Comparison of ENCODE assay signal across 14 cellular contexts in genomic region chr22:49948958-49949913, GRCh38. TPM values are rescaled to one million over a fixed set of nuclear protein-coding genes. Genes with fewer than 3 reads are reported as not detected.
DNase-seq lines count a peak whose midpoint lies in the region; ATAC-seq and TF ChIP-seq lines count a peak whose summit lies in the region.
"Had no signal": no experiment of that assay in that cellular context is flagged by ENCODE, and none has a peak within 500 bp of the region (broad histone marks: within the 10 kb centered on the region; RNA-seq: fewer than 3 reads in every experiment).

No MANE protein-coding gene starts in this region.

- no peaks in the 10 kb centered on the region for H3K9me3 Mint-ChIP-seq in GM23338
- H3K9me3 Mint-ChIP-seq: activated CD8-positive, alpha-beta T cell treated with anti-CD3 and anti-CD28 coated beads for 36 hours had no signal

- no peak overlapping the region for H3K4me2 ChIP-seq in GM23338
- H3K4me2 ChIP-seq in smooth muscle cell, result no peak overlapping the region

- TF ChIP-seq CTCF in GM23338 (conservative IDR thresholded peaks at IDR 0.05; ENCODE audit: low read depth in 2 of 2) (no peak), smooth muscle cell (IDR thresholded peaks at IDR 0.05; ENCODE audit: borderline replicate concordance, insufficient read depth, poor library complexity, severe bottlenecking) (no peak)

- H4K20me1 ChIP-seq in GM23338 (replicated peaks; ENCODE audit: insufficient read depth) (no peaks in the 10 kb centered on the region), smooth muscle cell (ENCODE audit: low read depth) (no peaks in the 10 kb centered on the region)

- no peaks in the 10 kb centered on the region for H3K9me3 ChIP-seq in SJCRH30 (replicated peaks)
- H3K9me3 ChIP-seq in smooth muscle cell (replicated peaks; ENCODE audit: low read depth), result no peaks in the 10 kb centered on the region

- H2AFZ ChIP-seq in GM23338, result no peak overlapping the region
- no peak overlapping the region for H2AFZ ChIP-seq in smooth muscle cell (ENCODE audit: low read depth)
- H2AFZ ChIP-seq: GM23248 had no signal

- H3K27ac Mint-ChIP-seq in GM23338, result 0 out of 2 replicates have a peak overlapping the region, but pooled peaks have one; percentile 78
- H3K27ac Mint-ChIP-seq: activated CD8-positive, alpha-beta T cell treated with anti-CD3 and anti-CD28 coated beads for 36 hours had no signal

- peaks cover 18% of the 10 kb centered on the region for H3K4me1 Mint-ChIP-seq in GM23338

- no peaks in the 10 kb centered on the region for H3K36me3 Mint-ChIP-seq in GM23338 (ENCODE audit: low read depth)

- H3K4me1 ChIP-seq in GM23338 (ENCODE audit: insufficient read depth), result peaks cover 10% of the 10 kb centered on the region; the same call in 1 of the 2 replicates
- peaks cover 69% of the 10 kb centered on the region for H3K4me1 ChIP-seq in SJCRH30
- peaks cover 17% of the 10 kb centered on the region for H3K4me1 ChIP-seq in smooth muscle cell (ENCODE audit: low read depth)

- H3K27ac ChIP-seq in GM23338 (ENCODE audit: low read depth) (no peak overlapping the region), SJCRH30 (peak overlapping the region; percentile 57), smooth muscle cell (ENCODE audit: low read depth) (no peak overlapping the region)
- H3K27ac ChIP-seq: GM23248 had no signal

- H3K9me2 ChIP-seq in GM23338 (ENCODE audit: insufficient read depth), result no peaks in the 10 kb centered on the region

- H3K27me3 Mint-ChIP-seq in GM23338 (ENCODE audit: insufficient read depth, low read depth, poor library complexity), result peaks cover 3% of the 10 kb centered on the region
- H3K27me3 Mint-ChIP-seq: activated CD8-positive, alpha-beta T cell treated with anti-CD3 and anti-CD28 coated beads for 36 hours had no signal

- intact Hi-C loops in sciatic nerve (cut with DNase I), result no loop called here

- no peak for ATAC-seq in GM23338
- peak; percentile 51 for ATAC-seq in sciatic nerve
- ATAC-seq in GM21786 (IDR thresholded peaks at IDR 0.05; ENCODE audit: unreplicated experiment), result no peak
- ATAC-seq in HG02981 (IDR thresholded peaks at IDR 0.05; ENCODE audit: unreplicated experiment), result no peak
- ATAC-seq: activated CD8-positive, alpha-beta T cell treated with anti-CD3 and anti-CD28 coated beads for 36 hours had no signal

- DNase-seq in GM23338 (ENCODE audit: low spot score) (no peak), SJCRH30 (peak; percentile 75 to 81), left kidney (ENCODE audit: low read depth, low spot score) (peak; percentile 46), sciatic nerve (ENCODE audit: low spot score) (no peak), smooth muscle cell (lab: John Stamatoyannopoulos, UW; ENCODE audit: unreplicated experiment) (no peak), UCSD-AML1 (lab: John Stamatoyannopoulos, UW; ENCODE audit: unreplicated experiment) (no peak)
- DNase-seq: activated CD8-positive, alpha-beta T cell treated with anti-CD3 and anti-CD28 coated beads for 36 hours; activated naive CD4-positive, alpha-beta T cell treated with anti-CD3 and anti-CD28 coated beads, Interleukin-2, amount 50 U/mL, for 16 hours; COR-L47; GM23248; NCI-H146; T-helper 2 cell had no signal

- WGBS in smooth muscle cell (ENCODE audit: low lambda C conversion rate), result 90% methylated on average over 30 of the region's 42 CpGs

- no peaks in the 10 kb centered on the region for H3K79me2 ChIP-seq in GM23338 (replicated peaks; ENCODE audit: insufficient read depth)
- H3K79me2 ChIP-seq in smooth muscle cell (ENCODE audit: low read depth), result no peaks in the 10 kb centered on the region

- H3K4me3 Mint-ChIP-seq in GM23338, result no peak overlapping the region
- H3K4me3 Mint-ChIP-seq: activated CD8-positive, alpha-beta T cell treated with anti-CD3 and anti-CD28 coated beads for 36 hours had no signal

- H3K36me3 ChIP-seq in GM23338 (ENCODE audit: insufficient read depth) (no peaks in the 10 kb centered on the region), SJCRH30 (no peaks in the 10 kb centered on the region), smooth muscle cell (ENCODE audit: low read depth) (no peaks in the 10 kb centered on the region)

- H3K4me3 ChIP-seq in GM23338, result no peak overlapping the region
- peak overlapping the region; percentile 12 for H3K4me3 ChIP-seq in SJCRH30
- H3K4me3 ChIP-seq in smooth muscle cell, result no peak overlapping the region
- H3K4me3 ChIP-seq: GM23248 had no signal

- H3K9ac ChIP-seq in smooth muscle cell (ENCODE audit: low read depth), result no peak overlapping the region
- H3K9ac ChIP-seq: GM23248 had no signal

- H3K27me3 ChIP-seq in GM23338 (ENCODE audit: insufficient read depth) (no peaks in the 10 kb centered on the region), SJCRH30 (no peaks in the 10 kb centered on the region), smooth muscle cell (ENCODE audit: low read depth) (no peaks in the 10 kb centered on the region)

- H3F3A ChIP-seq in GM23338 (replicated peaks; ENCODE audit: low read depth) (0 out of 2 replicates have a peak, but pooled peaks cover 2% of the 10 kb centered on the region), smooth muscle cell (ENCODE audit: low read depth) (no peaks in the 10 kb centered on the region)

TF ChIP-seq in GM23338, 12 proteins besides CTCF, POLR2A, EP300 and RAD21:
- TF ChIP-seq JUNB (IDR thresholded peaks at IDR 0.05; ENCODE audit: unreplicated experiment), result no peak
- TF ChIP-seq EZH2 (IDR thresholded peaks at IDR 0.05; ENCODE audit: low read depth, unreplicated experiment), result no peak
- TF ChIP-seq REST (IDR thresholded peaks at IDR 0.05; ENCODE audit: unreplicated experiment), result no peak
- TF ChIP-seq CREB1 (CRISPR knock-in tag; IDR thresholded peaks at IDR 0.05; ENCODE audit: low read depth), result no peak
- TF ChIP-seq NANOG (IDR thresholded peaks at IDR 0.05; ENCODE audit: borderline replicate concordance), result no peak
- TF ChIP-seq STAT1 (IDR thresholded peaks at IDR 0.05; ENCODE audit: unreplicated experiment), result no peak

RNA-seq across cellular contexts. Expression of gene PIM3, which starts 11.3 kb away (rescaled TPM):
- 30.6 and 37.3 TPM in 2 replicates for total RNA-seq in GM23338 (2014; rRNA removed; shearing (Covaris generic))
- polyA plus RNA-seq in GM23338 (2016; fragmentation: Nextera tagmentation; extraction: Ambion mirVana) (17.7 and 18.8 TPM in 2 replicates), smooth muscle cell (43.3 and 51.9 TPM in 2 replicates)
- total RNA-seq in SJCRH30 (2014; rRNA removed; shearing (Covaris generic)), result 51.2 and 53.6 TPM in 2 replicates
- total RNA-seq in sciatic nerve (62.2 TPM), smooth muscle cell (19.1 and 20.1 TPM in 2 replicates)

RNA-seq across cellular contexts. Expression of gene CRELD2, which starts 30.8 kb away (rescaled TPM):
- 34.4 and 35.7 TPM in 2 replicates for total RNA-seq in GM23338 (2014; rRNA removed; shearing (Covaris generic))
- 47.7 and 49.4 TPM in 2 replicates for polyA plus RNA-seq in GM23338 (2016; fragmentation: Nextera tagmentation; extraction: Ambion mirVana)
- total RNA-seq in SJCRH30 (2014; rRNA removed; shearing (Covaris generic)), result 37.6 and 39.7 TPM in 2 replicates
- 35.8 TPM for total RNA-seq in sciatic nerve
- 47.4 and 52.7 TPM in 2 replicates for total RNA-seq in smooth muscle cell
- 100 and 127 TPM in 2 replicates for polyA plus RNA-seq in smooth muscle cell

RNA-seq across cellular contexts. Expression of gene ALG12, which starts 31.0 kb away (rescaled TPM):
- 23.3 and 26.9 TPM in 2 replicates for total RNA-seq in GM23338 (2014; rRNA removed; shearing (Covaris generic))
- 18.7 and 21.8 TPM in 2 replicates for polyA plus RNA-seq in GM23338 (2016; fragmentation: Nextera tagmentation; extraction: Ambion mirVana)
- 24.2 and 24.3 TPM in 2 replicates for total RNA-seq in SJCRH30 (2014; rRNA removed; shearing (Covaris generic))
- total RNA-seq in sciatic nerve, result 13.6 TPM
- 12.7 and 13.9 TPM in 2 replicates for total RNA-seq in smooth muscle cell
- 42.7 and 45.9 TPM in 2 replicates for polyA plus RNA-seq in smooth muscle cell

Comparison
In these comparisons a context has a peak if more than half of its experiments do, and no peak if none do; other contexts are left out.
1. DNase-seq: peak in SJCRH30 (2 of 2) and left kidney (single experiment); none in GM23338 (single experiment), sciatic nerve (single experiment), smooth muscle cell (single experiment) and UCSD-AML1 (single experiment).